6 cellular contexts compared by ENCODE assay signal in the genomic region with DNA sequence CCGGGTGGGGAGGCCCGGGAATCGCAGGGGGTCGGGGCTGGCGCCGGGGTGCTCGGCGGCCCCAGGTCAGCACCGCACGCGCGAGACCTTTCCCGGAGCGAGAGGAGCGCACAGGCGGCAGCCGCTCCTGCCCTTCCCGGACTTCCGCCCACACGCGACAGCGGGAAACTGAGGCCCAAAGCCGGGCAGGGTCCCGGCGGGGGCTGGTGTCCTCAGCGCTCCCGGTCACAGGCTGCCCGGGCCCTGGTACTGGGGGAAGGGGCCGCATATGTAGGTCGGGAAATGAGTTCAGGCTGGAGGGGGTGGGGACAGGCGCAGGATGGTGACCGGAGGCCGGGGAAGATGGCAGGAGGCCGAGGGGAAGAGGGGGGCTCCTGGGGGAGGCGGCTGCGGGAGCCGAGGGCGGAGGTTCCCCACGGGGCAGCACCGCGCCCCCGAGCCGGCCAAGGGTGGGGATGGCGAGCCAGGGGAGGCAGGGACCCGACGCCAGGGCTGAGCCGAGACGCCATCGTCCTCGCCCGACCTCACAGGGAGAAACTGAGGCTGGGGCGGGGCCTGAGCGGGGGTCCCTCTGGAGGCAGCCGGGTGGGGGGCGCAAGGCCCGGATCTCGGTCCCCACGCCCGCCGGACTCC. TPM values are rescaled to one million over a fixed set of nuclear protein-coding genes. Genes with fewer than 3 reads are reported as not detected.
A peak's percentile ranks its signal among the peaks of the same experiment; 100 is the strongest.
DNase-seq lines count a peak whose midpoint lies in the region; ATAC-seq, FAIRE-seq and TF ChIP-seq lines count a peak whose summit lies in the region.

No MANE protein-coding gene starts in this region.

- POLR2A ChIA-PET in K562 (lab: Yijun Ruan, JAX) = no interaction called here

- peaks cover 6% of the 10 kb centered on the region for H3K27me3 Mint-ChIP-seq in GM23338 (ENCODE audit: insufficient read depth, low read depth, poor library complexity)
- H3K27me3 Mint-ChIP-seq in activated T-helper 17 cell treated with anti-CD3 and anti-CD28 coated beads, Interleukin-2, amount 50 U/mL, for 72 hours = peaks cover 5% of the 10 kb centered on the region

- H3K9me3 ChIP-seq in K562 (replicated peaks; ENCODE audit: control insufficient read depth, insufficient read depth, low read depth, low read length) = no peaks in the 10 kb centered on the region
- H3K9me3 ChIP-seq in neural cell (ENCODE audit: low read length) = no peaks in the 10 kb centered on the region

- in situ Hi-C loops in K562 (cut with MboI) = loop anchor here (25.0 kb wide), 1 partner anchor 475 kb away; a partner anchor contains a TSS

- H3K27ac Mint-ChIP-seq in GM23338 = no peak overlapping the region
- H3K27ac Mint-ChIP-seq in activated T-helper 17 cell treated with anti-CD3 and anti-CD28 coated beads, Interleukin-2, amount 50 U/mL, for 72 hours = no peak overlapping the region

- no peak for TF ChIP-seq CTCF in GM23338 (conservative IDR thresholded peaks at IDR 0.05; ENCODE audit: low read depth in 2 of 2)
- TF ChIP-seq CTCF in K562 (IDR thresholded peaks at IDR 0.05 in 2 of 3, conservative IDR thresholded peaks at IDR 0.05 in 1 of 3; ENCODE audit: insufficient read depth in 2 of 3, low read depth in 1 of 3, low read length in 3 of 3) = no peak
- TF ChIP-seq CTCF in neural cell (IDR thresholded peaks at IDR 0.05; ENCODE audit: poor library complexity, severe bottlenecking) = no peak

- intact Hi-C loops in K562 (cut with micrococcal nuclease) = loop anchor here (2.0 kb wide), 1 partner anchor 16 kb away; no protein-coding TSS in a partner anchor

- no peak for TF ChIP-seq EP300 in K562 (IDR thresholded peaks at IDR 0.05; ENCODE audit: low read length)
- TF ChIP-seq EP300 in neural cell (conservative IDR thresholded peaks at IDR 0.05; ENCODE audit: poor library complexity, severe bottlenecking) = no peak

- H3K4me1 ChIP-seq in GM23338 (ENCODE audit: insufficient read depth) (peaks cover 12% of the 10 kb centered on the region; the same call in 1 of the 2 replicates), K562 (replicated peaks in 1 of 2; ENCODE audit: control insufficient read depth in 2 of 2, insufficient read depth in 2 of 2, low read length in 2 of 2) (peaks cover 18 to 98% of the 10 kb centered on the region in 2 experiments)

- TF ChIP-seq RAD21 in K562 (CRISPR knock-in tag; conservative IDR thresholded peaks at IDR 0.05 in 1 of 2, IDR thresholded peaks at IDR 0.05 in 1 of 2) (no peak), neural cell (conservative IDR thresholded peaks at IDR 0.05) (no peak)

- H3K9me1 ChIP-seq in K562 (ENCODE audit: control insufficient read depth, insufficient read depth, low read length) = no peaks in the 10 kb centered on the region

- no peak for DNase-seq in GM23338 (ENCODE audit: low spot score)
- DNase-seq in K562 (ENCODE audit: extremely low read depth in 1 of 4, low spot score in 3 of 4) = peak in 3 of 4 experiments; percentile 41 to 54 (median 52)
- no peak for DNase-seq in GM19240 (ENCODE audit: insufficient read length, low spot score)

- H3K9me3 Mint-ChIP-seq in GM23338 = no peaks in the 10 kb centered on the region; the same call in 2 of the 3 replicates
- no peaks in the 10 kb centered on the region for H3K9me3 Mint-ChIP-seq in activated T-helper 17 cell treated with anti-CD3 and anti-CD28 coated beads, Interleukin-2, amount 50 U/mL, for 72 hours

- H3K4me3 ChIP-seq in GM23338 (peak overlapping the region; percentile 83), K562 (peak overlapping the region; percentile 55), neural cell (ENCODE audit: low read length) (peak overlapping the region; percentile 85)

- no peak overlapping the region for H2AFZ ChIP-seq in GM23338
- H2AFZ ChIP-seq in K562 (ENCODE audit: low read depth, low read length) = peak overlapping the region; percentile 40; the same call in 1 of the 2 replicates
- no peak overlapping the region for H2AFZ ChIP-seq in neural cell (ENCODE audit: low read depth, low read length)

- FAIRE-seq in K562 (lab: Jason Lieb, UNC) = no peak

- H3K4me1 Mint-ChIP-seq in GM23338 = peaks cover 17% of the 10 kb centered on the region
- H3K4me1 Mint-ChIP-seq in activated T-helper 17 cell treated with anti-CD3 and anti-CD28 coated beads, Interleukin-2, amount 50 U/mL, for 72 hours = peaks cover 11% of the 10 kb centered on the region

- H3F3A ChIP-seq in GM23338 (replicated peaks; ENCODE audit: low read depth) (peaks cover 28% of the 10 kb centered on the region), neural cell (ENCODE audit: insufficient read depth, low read length, poor library complexity, severe bottlenecking) (peaks cover 4% of the 10 kb centered on the region)

- CTCF ChIA-PET in K562 (lab: Yijun Ruan, JAX; ENCODE audit: low intra/inter-chr PET ratio) = no interaction called here

- H3K27ac ChIP-seq in GM23338 (ENCODE audit: low read depth) = no peak overlapping the region
- peak overlapping the region; percentile 61; the same call in 2 of the 3 replicates for H3K27ac ChIP-seq in K562 (ENCODE audit: extremely low read depth, low read depth, low read length)
- peak overlapping the region; percentile 82 for H3K27ac ChIP-seq in neural cell (ENCODE audit: low read length)

- peaks cover 4% of the 10 kb centered on the region; the same call in 1 of the 3 replicates for H3K36me3 Mint-ChIP-seq in GM23338 (ENCODE audit: low read depth)
- peaks cover 6% of the 10 kb centered on the region for H3K36me3 Mint-ChIP-seq in activated T-helper 17 cell treated with anti-CD3 and anti-CD28 coated beads, Interleukin-2, amount 50 U/mL, for 72 hours (ENCODE audit: low read depth)

- H3K9me2 ChIP-seq in GM23338 (ENCODE audit: insufficient read depth) (no peaks in the 10 kb centered on the region), neural cell (ENCODE audit: insufficient read depth, low read length) (no peaks in the 10 kb centered on the region)

- H3K36me3 ChIP-seq in GM23338 (ENCODE audit: insufficient read depth) = no peaks in the 10 kb centered on the region
- peaks cover 35% of the 10 kb centered on the region; the same call in 1 of the 3 replicates for H3K36me3 ChIP-seq in K562 (ENCODE audit: control insufficient read depth, insufficient read depth, low read length)
- no peaks in the 10 kb centered on the region for H3K36me3 ChIP-seq in neural cell (ENCODE audit: insufficient read depth, low read length)

- H3K27me3 ChIP-seq in GM23338 (ENCODE audit: insufficient read depth) = no peaks in the 10 kb centered on the region
- H3K27me3 ChIP-seq in K562 (ENCODE audit: control insufficient read depth in 2 of 2, insufficient read depth in 2 of 2, low read length in 2 of 2) = no peaks in the 10 kb centered on the region
- no peaks in the 10 kb centered on the region for H3K27me3 ChIP-seq in neural cell (ENCODE audit: insufficient read depth, low read depth, low read length)

- H3K4me2 ChIP-seq in GM23338 = peak overlapping the region; percentile 90
- H3K4me2 ChIP-seq in K562 (ENCODE audit: insufficient read depth, low read length) = peak overlapping the region; percentile 70
- peak overlapping the region; percentile 53 for H3K4me2 ChIP-seq in neural cell (ENCODE audit: low read length)

- ATAC-seq in GM23338 (peak; percentile 1; the same call in 2 of the 3 replicates), K562 (no peak), HG03095 (IDR thresholded peaks at IDR 0.05; ENCODE audit: unreplicated experiment) (no peak)
- ATAC-seq in activated T-helper 17 cell treated with anti-CD3 and anti-CD28 coated beads, Interleukin-2, amount 50 U/mL, for 72 hours (replicated peaks) = no peak

- H4K20me1 ChIP-seq in GM23338 (replicated peaks; ENCODE audit: insufficient read depth) = peaks cover 3% of the 10 kb centered on the region; the same call in 1 of the 2 replicates
- H4K20me1 ChIP-seq in K562 (replicated peaks; ENCODE audit: control insufficient read depth, insufficient read depth, low read length) = no peaks in the 10 kb centered on the region
- H4K20me1 ChIP-seq in neural cell (ENCODE audit: insufficient read depth) = no peaks in the 10 kb centered on the region

- 0% methylated on average over 15 of the region's 60 CpGs for WGBS in K562 (ENCODE audit: insufficient coverage, low coverage, missing lambda C conversion rate)

- H3K9ac ChIP-seq in K562 (ENCODE audit: insufficient read depth in 1 of 2, low read depth in 2 of 2, low read length in 2 of 2) (peak overlapping the region; percentile 64 to 94), neural cell (ENCODE audit: low read length) (peak overlapping the region; percentile 93)

- BruUV-seq in K562 (replicated peaks; lab: Mats Ljungman, UMichigan) = no TSS peak

- H3K4me3 Mint-ChIP-seq in GM23338 = peak overlapping the region; percentile 66; the same call in 2 of the 3 replicates
- no peak overlapping the region for H3K4me3 Mint-ChIP-seq in activated T-helper 17 cell treated with anti-CD3 and anti-CD28 coated beads, Interleukin-2, amount 50 U/mL, for 72 hours

- H3K79me2 ChIP-seq in GM23338 (replicated peaks; ENCODE audit: insufficient read depth) = no peaks in the 10 kb centered on the region; the same call in 1 of the 2 replicates
- peaks cover 13% of the 10 kb centered on the region for H3K79me2 ChIP-seq in K562 (ENCODE audit: control insufficient read depth, insufficient read depth, low read length)
- peaks cover 13% of the 10 kb centered on the region for H3K79me2 ChIP-seq in neural cell (replicated peaks; ENCODE audit: insufficient read depth, low read length)

- no peak for TF ChIP-seq POLR2A in K562 (conservative IDR thresholded peaks at IDR 0.05)

RNA-seq across cellular contexts. Expression of a gene that starts 0.7 kb away (rescaled TPM):
- total RNA-seq in GM23338 (2014; rRNA removed; shearing (Covaris generic)) = 10.8 and 14.1 TPM in 2 replicates
- 2.0 TPM in 2 replicates for polyA plus RNA-seq in GM23338 (2016; fragmentation: Nextera tagmentation; extraction: Ambion mirVana)
- total RNA-seq in K562 (2011; cell fraction: chromatin; rRNA removed; ENCODE audit: low replicate concordance) = 2.8 and 13.5 TPM in 2 replicates
- 11.4 and 15.2 TPM in 2 replicates for total RNA-seq in K562 (2011; cell fraction: nucleolus; rRNA removed)
- 4.2 and 6.2 TPM in 2 replicates for total RNA-seq in K562 (2011; cell fraction: nucleoplasm; rRNA removed)
- total RNA-seq in K562 (2014; rRNA removed) = 3.7 and 3.8 TPM in 2 replicates
- 0.18 TPM in 1 of 2 replicates, not detected in the other for total RNA-seq in K562 (2014; rRNA removed; fragmentation: Illumina TruSeq; extraction: Trizol)
- total RNA-seq in K562 (2015; rRNA removed; fragmentation: Illumina TruSeq; extraction: Trizol) = 1.3 and 1.4 TPM in 2 replicates
- total RNA-seq in K562 (2021) = 6.6 and 8.9 TPM in 2 replicates
- 0.98 and 1.2 TPM in 2 replicates for polyA plus RNA-seq in K562 (2011; rRNA removed)
- 0.84 and 4.5 TPM in 2 replicates for polyA plus RNA-seq in K562 (2011; cell fraction: cytosol; rRNA removed)
- polyA plus RNA-seq in K562 (2011; cell fraction: nucleus; rRNA removed) = 8.2 and 25.4 TPM in 2 replicates
- 3.1 and 3.3 TPM in 2 replicates for polyA plus RNA-seq in K562 (2012)
- 0.25 and 2.3 TPM in 2 replicates for polyA plus RNA-seq in K562 (2014; fragmentation: Illumina TruSeq; extraction: Trizol)
- under 1 TPM in 1 of 2 experiments, not detected in 1; 0.03 TPM for polyA plus RNA-seq in K562 (2014; fragmentation: Nextera tagmentation; extraction: Ambion mirVana)
- polyA plus RNA-seq in K562 (2014; rRNA removed) = 5.8 and 6.3 TPM in 2 replicates
- polyA minus RNA-seq in K562 (2011; rRNA and poly(A)+ RNA removed) = 0.11 and 0.15 TPM in 2 replicates
- polyA minus RNA-seq in K562 (2011; cell fraction: cytosol; rRNA and poly(A)+ RNA removed) = 2.9 and 3.0 TPM in 2 replicates
- polyA minus RNA-seq in K562 (2011; cell fraction: nucleus; rRNA and poly(A)+ RNA removed) = 3.0 and 3.8 TPM in 2 replicates
- 18.2 and 24.5 TPM in 2 replicates for polyA plus RNA-seq in neural cell
- 16.6 and 21.7 TPM in 2 replicates for polyA minus RNA-seq in neural cell
- total RNA-seq in activated T-helper 17 cell treated with anti-CD3 and anti-CD28 coated beads, Interleukin-2, amount 50 U/mL, for 72 hours = 1 to 10 TPM in 1 of 2 donors, under 1 TPM in 1; 0.77 to 1.4 TPM

RNA-seq across cellular contexts. Expression of a gene that starts 4.4 kb away (rescaled TPM):
- total RNA-seq in GM23338 (2014; rRNA removed; shearing (Covaris generic)) = 78.7 and 139 TPM in 2 replicates
- polyA plus RNA-seq in GM23338 (2016; fragmentation: Nextera tagmentation; extraction: Ambion mirVana) (396 and 420 TPM in 2 replicates), K562 (2011; rRNA removed) (36.8 and 58.7 TPM in 2 replicates), K562 (2014; fragmentation: Illumina TruSeq; extraction: Trizol) (18.7 and 106 TPM in 2 replicates), K562 (2014; fragmentation: Nextera tagmentation; extraction: Ambion mirVana) (10 to 100 TPM in 1 of 2 experiments, 1 to 10 TPM in 1; 9.7 to 23.3 TPM), K562 (2014; rRNA removed) (233 and 236 TPM in 2 replicates), neural cell (22.8 and 47.8 TPM in 2 replicates)
- 42.1 and 110 TPM in 2 replicates for total RNA-seq in K562 (2011; cell fraction: chromatin; rRNA removed; ENCODE audit: low replicate concordance)
- 116 and 129 TPM in 2 replicates for total RNA-seq in K562 (2011; cell fraction: nucleolus; rRNA removed)
- total RNA-seq in K562 (2011; cell fraction: nucleoplasm; rRNA removed) = 74.0 and 85.6 TPM in 2 replicates
- total RNA-seq in K562 (2014; rRNA removed) (135 and 145 TPM in 2 replicates), K562 (2014; rRNA removed; fragmentation: Illumina TruSeq; extraction: Trizol) (3.9 and 4.6 TPM in 2 replicates), K562 (2015; rRNA removed; fragmentation: Illumina TruSeq; extraction: Trizol) (65.2 and 73.0 TPM in 2 replicates), K562 (2021) (409 and 434 TPM in 2 replicates)
- 119 and 471 TPM in 2 replicates for polyA plus RNA-seq in K562 (2011; cell fraction: cytosol; rRNA removed)
- 90.5 and 137 TPM in 2 replicates for polyA plus RNA-seq in K562 (2011; cell fraction: nucleus; rRNA removed)
- 278 and 318 TPM in 2 replicates for polyA plus RNA-seq in K562 (2012)
- 16.5 and 29.9 TPM in 2 replicates for polyA minus RNA-seq in K562 (2011; rRNA and poly(A)+ RNA removed)
- 115 and 175 TPM in 2 replicates for polyA minus RNA-seq in K562 (2011; cell fraction: cytosol; rRNA and poly(A)+ RNA removed)
- 28.8 and 35.8 TPM in 2 replicates for polyA minus RNA-seq in K562 (2011; cell fraction: nucleus; rRNA and poly(A)+ RNA removed)
- 9.0 and 13.3 TPM in 2 replicates for polyA minus RNA-seq in neural cell
- total RNA-seq in activated T-helper 17 cell treated with anti-CD3 and anti-CD28 coated beads, Interleukin-2, amount 50 U/mL, for 72 hours = 100 to 1,000 TPM; 148 to 210 TPM

RNA-seq across cellular contexts. Expression of a gene that starts 11.2 kb away (rescaled TPM):
- 84.5 and 113 TPM in 2 replicates for total RNA-seq in GM23338 (2014; rRNA removed; shearing (Covaris generic))
- 28.6 and 33.3 TPM in 2 replicates for polyA plus RNA-seq in GM23338 (2016; fragmentation: Nextera tagmentation; extraction: Ambion mirVana)
- 30.7 and 106 TPM in 2 replicates for total RNA-seq in K562 (2011; cell fraction: chromatin; rRNA removed; ENCODE audit: low replicate concordance)
- 81.7 and 90.7 TPM in 2 replicates for total RNA-seq in K562 (2011; cell fraction: nucleolus; rRNA removed)
- 55.1 and 88.1 TPM in 2 replicates for total RNA-seq in K562 (2011; cell fraction: nucleoplasm; rRNA removed)
- total RNA-seq in K562 (2014; rRNA removed) = 13.5 and 20.8 TPM in 2 replicates
- 3.9 and 4.8 TPM in 2 replicates for total RNA-seq in K562 (2014; rRNA removed; fragmentation: Illumina TruSeq; extraction: Trizol)
- 10.1 and 11.0 TPM in 2 replicates for total RNA-seq in K562 (2015; rRNA removed; fragmentation: Illumina TruSeq; extraction: Trizol)
- total RNA-seq in K562 (2021) = 120 and 121 TPM in 2 replicates
- 7.0 and 10.2 TPM in 2 replicates for polyA plus RNA-seq in K562 (2011; rRNA removed)
- 14.0 and 26.8 TPM in 2 replicates for polyA plus RNA-seq in K562 (2011; cell fraction: cytosol; rRNA removed)
- 44.8 and 87.0 TPM in 2 replicates for polyA plus RNA-seq in K562 (2011; cell fraction: nucleus; rRNA removed)
- 29.5 and 39.8 TPM in 2 replicates for polyA plus RNA-seq in K562 (2012)
- polyA plus RNA-seq in K562 (2014; fragmentation: Illumina TruSeq; extraction: Trizol) = 20.5 and 38.3 TPM in 2 replicates
- 1 to 10 TPM in 1 of 2 experiments, under 1 TPM in 1; 0.17 to 1.5 TPM for polyA plus RNA-seq in K562 (2014; fragmentation: Nextera tagmentation; extraction: Ambion mirVana)
- polyA plus RNA-seq in K562 (2014; rRNA removed) = 41.3 and 44.6 TPM in 2 replicates
- polyA minus RNA-seq in K562 (2011; rRNA and poly(A)+ RNA removed) = 2.7 and 3.0 TPM in 2 replicates
- 29.9 and 43.2 TPM in 2 replicates for polyA minus RNA-seq in K562 (2011; cell fraction: cytosol; rRNA and poly(A)+ RNA removed)
- 28.0 and 34.2 TPM in 2 replicates for polyA minus RNA-seq in K562 (2011; cell fraction: nucleus; rRNA and poly(A)+ RNA removed)
- polyA plus RNA-seq in neural cell = 24.8 and 28.3 TPM in 2 replicates
- polyA minus RNA-seq in neural cell = 56.4 and 57.9 TPM in 2 replicates
- 10 to 100 TPM; 51.4 to 56.8 TPM for total RNA-seq in activated T-helper 17 cell treated with anti-CD3 and anti-CD28 coated beads, Interleukin-2, amount 50 U/mL, for 72 hours

RNA-seq across cellular contexts. Expression of a gene that starts 31.6 kb away (rescaled TPM):
- 84.4 and 96.5 TPM in 2 replicates for total RNA-seq in GM23338 (2014; rRNA removed; shearing (Covaris generic))
- polyA plus RNA-seq in GM23338 (2016; fragmentation: Nextera tagmentation; extraction: Ambion mirVana) = 19.4 and 23.7 TPM in 2 replicates
- 76.0 and 175 TPM in 2 replicates for total RNA-seq in K562 (2011; cell fraction: chromatin; rRNA removed; ENCODE audit: low replicate concordance)
- total RNA-seq in K562 (2011; cell fraction: nucleolus; rRNA removed) = 128 and 133 TPM in 2 replicates
- 58.7 and 79.5 TPM in 2 replicates for total RNA-seq in K562 (2011; cell fraction: nucleoplasm; rRNA removed)
- total RNA-seq in K562 (2014; rRNA removed) = 96.5 and 102 TPM in 2 replicates
- total RNA-seq in K562 (2014; rRNA removed; fragmentation: Illumina TruSeq; extraction: Trizol) = 28.9 and 31.7 TPM in 2 replicates
- total RNA-seq in K562 (2015; rRNA removed; fragmentation: Illumina TruSeq; extraction: Trizol) = 40.6 and 43.2 TPM in 2 replicates
- total RNA-seq in K562 (2021) = 76.3 and 89.6 TPM in 2 replicates
- 31.2 and 34.3 TPM in 2 replicates for polyA plus RNA-seq in K562 (2011; rRNA removed)
- polyA plus RNA-seq in K562 (2011; cell fraction: cytosol; rRNA removed) = 37.0 and 67.8 TPM in 2 replicates
- polyA plus RNA-seq in K562 (2011; cell fraction: nucleus; rRNA removed) = 127 and 182 TPM in 2 replicates
- 49.5 and 76.3 TPM in 2 replicates for polyA plus RNA-seq in K562 (2012)
- 22.0 and 39.1 TPM in 2 replicates for polyA plus RNA-seq in K562 (2014; fragmentation: Illumina TruSeq; extraction: Trizol)
- under 1 TPM; 0.15 to 1.00 TPM for polyA plus RNA-seq in K562 (2014; fragmentation: Nextera tagmentation; extraction: Ambion mirVana)
- polyA plus RNA-seq in K562 (2014; rRNA removed) = 69.4 and 79.9 TPM in 2 replicates
- polyA minus RNA-seq in K562 (2011; rRNA and poly(A)+ RNA removed) = 38.2 and 43.6 TPM in 2 replicates
- polyA minus RNA-seq in K562 (2011; cell fraction: cytosol; rRNA and poly(A)+ RNA removed) = 33.9 and 37.0 TPM in 2 replicates
- polyA minus RNA-seq in K562 (2011; cell fraction: nucleus; rRNA and poly(A)+ RNA removed) = 34.3 and 36.1 TPM in 2 replicates
- polyA plus RNA-seq in neural cell = 51.6 and 62.5 TPM in 2 replicates
- polyA minus RNA-seq in neural cell = 50.6 and 54.8 TPM in 2 replicates
- total RNA-seq in activated T-helper 17 cell treated with anti-CD3 and anti-CD28 coated beads, Interleukin-2, amount 50 U/mL, for 72 hours = 10 to 100 TPM; 77.0 to 86.6 TPM

RNA-seq across cellular contexts. Expression of a gene that starts 32.0 kb away (rescaled TPM):
- 152 and 202 TPM in 2 replicates for total RNA-seq in GM23338 (2014; rRNA removed; shearing (Covaris generic))
- polyA plus RNA-seq in GM23338 (2016; fragmentation: Nextera tagmentation; extraction: Ambion mirVana) (153 and 160 TPM in 2 replicates), K562 (2011; rRNA removed) (124 and 166 TPM in 2 replicates), K562 (2014; fragmentation: Illumina TruSeq; extraction: Trizol) (222 and 345 TPM in 2 replicates), K562 (2014; fragmentation: Nextera tagmentation; extraction: Ambion mirVana) (10 to 100 TPM; 20.5 to 21.4 TPM), K562 (2014; rRNA removed) (306 and 327 TPM in 2 replicates), neural cell (1,663 and 1,665 TPM in 2 replicates)
- 283 and 504 TPM in 2 replicates for total RNA-seq in K562 (2011; cell fraction: chromatin; rRNA removed; ENCODE audit: low replicate concordance)
- total RNA-seq in K562 (2011; cell fraction: nucleolus; rRNA removed) = 457 and 483 TPM in 2 replicates
- total RNA-seq in K562 (2011; cell fraction: nucleoplasm; rRNA removed) = 431 and 450 TPM in 2 replicates
- total RNA-seq in K562 (2014; rRNA removed) (168 and 249 TPM in 2 replicates), K562 (2014; rRNA removed; fragmentation: Illumina TruSeq; extraction: Trizol) (189 and 200 TPM in 2 replicates), K562 (2015; rRNA removed; fragmentation: Illumina TruSeq; extraction: Trizol) (176 and 206 TPM in 2 replicates), K562 (2021) (181 and 222 TPM in 2 replicates)
- polyA plus RNA-seq in K562 (2011; cell fraction: cytosol; rRNA removed) = 92.3 and 201 TPM in 2 replicates
- polyA plus RNA-seq in K562 (2011; cell fraction: nucleus; rRNA removed) = 882 and 1,025 TPM in 2 replicates
- polyA plus RNA-seq in K562 (2012) = 288 and 291 TPM in 2 replicates
- 46.9 and 50.4 TPM in 2 replicates for polyA minus RNA-seq in K562 (2011; rRNA and poly(A)+ RNA removed)
- 50.4 and 50.8 TPM in 2 replicates for polyA minus RNA-seq in K562 (2011; cell fraction: cytosol; rRNA and poly(A)+ RNA removed)
- polyA minus RNA-seq in K562 (2011; cell fraction: nucleus; rRNA and poly(A)+ RNA removed) = 117 and 135 TPM in 2 replicates
- polyA minus RNA-seq in neural cell = 542 and 651 TPM in 2 replicates
- 100 to 1,000 TPM; 150 to 172 TPM for total RNA-seq in activated T-helper 17 cell treated with anti-CD3 and anti-CD28 coated beads, Interleukin-2, amount 50 U/mL, for 72 hours

Comparison
In these comparisons a context has a peak if more than half of its experiments do, and no peak if none do; other contexts are left out.
1. DNase-seq: peak in K562 (3 of 4); none in GM23338 (single experiment) and GM19240 (single experiment).
2. Peak in every context shown above with its lines, with median percentiles within 50 percentile points of each other: H3K4me2 ChIP-seq and H3K4me3 ChIP-seq.